Comparison of ENCODE assay signal across 11 cellular contexts in the genomic region with DNA sequence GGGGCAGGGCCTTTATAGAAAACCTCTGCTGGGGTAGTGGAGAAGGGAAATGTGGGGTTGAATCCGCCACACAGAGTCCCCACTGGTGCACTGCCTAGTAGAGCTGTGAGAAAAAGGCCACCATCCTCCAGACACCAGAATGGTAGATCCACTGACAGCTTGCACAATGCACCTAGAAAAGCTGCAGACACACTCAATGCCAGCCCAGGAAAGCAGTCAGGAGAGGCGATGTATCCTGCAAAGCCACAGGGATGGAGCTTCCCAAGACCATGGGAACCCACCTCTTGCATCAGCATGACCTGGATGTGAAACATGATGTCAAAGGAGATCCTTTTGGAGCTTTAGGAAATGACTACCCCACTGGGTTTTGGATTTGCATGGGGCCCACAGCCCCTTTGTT.
"Had no signal": no experiment of that assay in that cellular context is flagged by ENCODE, and none has a peak within 500 bp of the region (broad histone marks: within the 10 kb centered on the region; RNA-seq: fewer than 3 reads in every experiment).

No MANE protein-coding gene starts in this region.

- H3K4me3 ChIP-seq: GM23248, GM23338, HAP-1 had no signal

- H3K27ac ChIP-seq: GM23248 had no signal

- H2AFZ ChIP-seq: GM23248, GM23338 had no signal

- H3K4me1 ChIP-seq: HAP-1 had no signal

- FAIRE-seq: H1, H54 had no signal

- DNase-seq: GM23248, GOT3, H7, H9, HCEC 1CT, HFFc6 had no signal

- ATAC-seq: GM23338, HCT116 had no signal

- H3K4me2 ChIP-seq: GM23338 had no signal

- H3K9me3 ChIP-seq: HAP-1 had no signal

- H3K36me3 ChIP-seq: HAP-1 had no signal

- H3K9ac ChIP-seq: GM23248 had no signal
